1 cellular context compared by ENCODE assay signal in genomic region chr4:106601519-106601918, GRCh38.
TF ChIP-seq lines count a peak whose summit lies in the region.

No MANE protein-coding gene starts in this region.

TF ChIP-seq in HEK293, 187 proteins besides CTCF, POLR2A, EP300 and RAD21 (continued from another document and continues in another):
- TF ChIP-seq HOXD13 (CRISPR knock-in tag; IDR thresholded peaks at IDR 0.05; ENCODE audit: borderline replicate concordance) (0 out of 2 replicates have a peak, but pooled peaks have one; percentile 48), KLF17 (tag by site-specific recombination; IDR thresholded peaks at IDR 0.05) (no peak), ZBTB48 (tag by site-specific recombination; IDR thresholded peaks at IDR 0.05) (no peak), PRDM4 (tag by site-specific recombination; IDR thresholded peaks at IDR 0.05) (0 out of 2 replicates have a peak, but pooled peaks have one; percentile 26), SP7 (tag by site-specific recombination; IDR thresholded peaks at IDR 0.05) (no peak), ZNF311 (tag by site-specific recombination; IDR thresholded peaks at IDR 0.05; ENCODE audit: borderline replicate concordance) (no peak), ZNF585B (tag by site-specific recombination; IDR thresholded peaks at IDR 0.05) (no peak), ZNF654 (tag by site-specific recombination; IDR thresholded peaks at IDR 0.05; ENCODE audit: low read depth) (no peak), ZEB2 (tag by site-specific recombination; IDR thresholded peaks at IDR 0.05) (no peak), ZNF843 (tag by site-specific recombination; IDR thresholded peaks at IDR 0.05) (peak; percentile 56; the same call in 1 of the 2 replicates), GFI1B (tag by site-specific recombination; IDR thresholded peaks at IDR 0.05) (no peak), ZNF112 (tag by site-specific recombination; IDR thresholded peaks at IDR 0.05) (no peak), GLI2 (tag by site-specific recombination; IDR thresholded peaks at IDR 0.05; ENCODE audit: borderline replicate concordance, low read depth) (no peak), PRDM6 (tag by site-specific recombination; IDR thresholded peaks at IDR 0.05) (peak; percentile 82), ZSCAN30 (tag by site-specific recombination; IDR thresholded peaks at IDR 0.05) (no peak), ZNF404 (tag by site-specific recombination; IDR thresholded peaks at IDR 0.05) (no peak), ZBTB26 (tag by site-specific recombination; optimal IDR thresholded peaks at IDR 0.05) (no peak), ZFP3 (tag by site-specific recombination; IDR thresholded peaks at IDR 0.05; ENCODE audit: low read depth) (no peak), ZBTB8A (tag by site-specific recombination; IDR thresholded peaks at IDR 0.05) (no peak), ZNF133 (tag by site-specific recombination; IDR thresholded peaks at IDR 0.05) (no peak), ZNF23 (tag by site-specific recombination; IDR thresholded peaks at IDR 0.05; ENCODE audit: borderline replicate concordance) (no peak), ZNF621 (tag by site-specific recombination; IDR thresholded peaks at IDR 0.05) (no peak), ZXDB (tag by site-specific recombination; IDR thresholded peaks at IDR 0.05) (peak; percentile 30; the same call in 1 of the 2 replicates), ZNF777 (tag by site-specific recombination; IDR thresholded peaks at IDR 0.05; ENCODE audit: borderline replicate concordance) (no peak), KLF9 (tag by site-specific recombination; IDR thresholded peaks at IDR 0.05; ENCODE audit: low read depth) (no peak), KLF10 (tag by site-specific recombination; IDR thresholded peaks at IDR 0.05) (no peak), PRDM2 (tag by site-specific recombination; IDR thresholded peaks at IDR 0.05; ENCODE audit: borderline replicate concordance) (no peak), ZNF398 (tag by site-specific recombination; IDR thresholded peaks at IDR 0.05) (peak; percentile 32; the same call in 1 of the 2 replicates), ZNF768 (tag by site-specific recombination; IDR thresholded peaks at IDR 0.05) (no peak), ZSCAN5A (tag by site-specific recombination; IDR thresholded peaks at IDR 0.05) (no peak), ZSCAN4 (tag by site-specific recombination; IDR thresholded peaks at IDR 0.05) (no peak)
- TF ChIP-seq, protein P1, sequence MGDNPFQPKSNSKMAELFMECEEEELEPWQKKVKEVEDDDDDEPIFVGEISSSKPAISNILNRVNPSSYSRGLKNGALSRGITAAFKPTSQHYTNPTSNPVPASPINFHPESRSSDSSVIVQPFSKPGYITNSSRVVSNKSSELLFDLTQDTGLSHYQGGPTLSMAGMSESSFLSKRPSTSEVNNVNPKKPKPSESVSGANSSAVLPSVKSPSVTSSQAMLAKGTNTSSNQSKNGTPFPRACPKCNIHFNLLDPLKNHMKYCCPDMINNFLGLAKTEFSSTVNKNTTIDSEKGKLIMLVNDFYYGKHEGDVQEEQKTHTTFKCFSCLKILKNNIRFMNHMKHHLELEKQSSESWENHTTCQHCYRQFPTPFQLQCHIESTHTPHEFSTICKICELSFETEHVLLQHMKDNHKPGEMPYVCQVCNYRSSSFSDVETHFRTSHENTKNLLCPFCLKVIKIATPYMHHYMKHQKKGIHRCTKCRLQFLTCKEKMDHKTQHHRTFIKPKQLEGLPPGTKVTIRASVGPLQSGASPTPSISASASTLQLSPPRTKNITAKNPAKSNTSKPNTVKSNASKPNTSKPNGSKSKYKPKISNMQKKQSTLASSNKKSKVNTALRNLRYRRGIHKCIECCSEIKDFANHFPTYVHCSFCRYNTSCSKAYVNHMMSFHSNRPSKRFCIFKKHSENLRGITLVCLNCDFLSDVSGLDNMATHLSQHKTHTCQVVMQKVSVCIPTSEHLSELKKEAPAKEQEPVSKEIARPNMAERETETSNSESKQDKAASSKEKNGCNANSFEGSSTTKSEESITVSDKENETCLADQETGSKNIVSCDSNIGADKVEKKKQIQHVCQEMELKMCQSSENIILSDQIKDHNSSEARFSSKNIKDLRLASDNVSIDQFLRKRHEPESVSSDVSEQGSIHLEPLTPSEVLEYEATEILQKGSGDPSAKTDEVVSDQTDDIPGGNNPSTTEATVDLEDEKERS (tag by site-specific recombination; IDR thresholded peaks at IDR 0.05): no peak
- TF ChIP-seq, protein P2, sequence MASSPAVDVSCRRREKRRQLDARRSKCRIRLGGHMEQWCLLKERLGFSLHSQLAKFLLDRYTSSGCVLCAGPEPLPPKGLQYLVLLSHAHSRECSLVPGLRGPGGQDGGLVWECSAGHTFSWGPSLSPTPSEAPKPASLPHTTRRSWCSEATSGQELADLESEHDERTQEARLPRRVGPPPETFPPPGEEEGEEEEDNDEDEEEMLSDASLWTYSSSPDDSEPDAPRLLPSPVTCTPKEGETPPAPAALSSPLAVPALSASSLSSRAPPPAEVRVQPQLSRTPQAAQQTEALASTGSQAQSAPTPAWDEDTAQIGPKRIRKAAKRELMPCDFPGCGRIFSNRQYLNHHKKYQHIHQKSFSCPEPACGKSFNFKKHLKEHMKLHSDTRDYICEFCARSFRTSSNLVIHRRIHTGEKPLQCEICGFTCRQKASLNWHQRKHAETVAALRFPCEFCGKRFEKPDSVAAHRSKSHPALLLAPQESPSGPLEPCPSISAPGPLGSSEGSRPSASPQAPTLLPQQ (tag by site-specific recombination; IDR thresholded peaks at IDR 0.05): no peak
